Comparison of ENCODE assay signal across 19 cellular contexts in the genomic region with DNA sequence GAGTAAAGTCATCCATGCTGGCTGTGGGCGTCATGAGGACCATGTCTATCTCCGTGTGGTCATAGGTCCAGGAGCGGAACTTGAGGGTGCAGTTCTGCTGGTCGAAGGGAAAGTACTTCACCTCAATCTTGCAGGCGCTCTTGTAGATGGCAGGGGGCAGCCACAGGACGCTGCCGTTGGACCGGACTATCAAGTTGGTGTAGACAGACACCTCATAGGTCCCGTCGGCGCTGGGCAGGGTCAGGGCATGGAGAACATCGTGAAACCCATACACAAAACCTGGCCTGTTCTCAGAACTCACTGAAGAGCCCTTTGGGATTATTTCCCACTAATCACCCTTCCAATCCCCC. TPM values are rescaled to one million over a fixed set of nuclear protein-coding genes. Genes with fewer than 3 reads are reported as not detected.
A peak's percentile ranks its signal among the peaks of the same experiment; 100 is the strongest.
DNase-seq lines count a peak whose midpoint lies in the region; ATAC-seq and TF ChIP-seq lines count a peak whose summit lies in the region.
"Had no signal": no experiment of that assay in that cellular context is flagged by ENCODE, and none has a peak within 500 bp of the region (broad histone marks: within the 10 kb centered on the region; RNA-seq: fewer than 3 reads in every experiment).

No MANE protein-coding gene starts in this region.

- no peaks in the 10 kb centered on the region for H4K20me1 ChIP-seq in IMR-90 (ENCODE audit: insufficient read depth, low read length)

- H3K4me3 ChIP-seq in IMR-90 (ENCODE audit: insufficient read depth, low read depth, low read length) = no peak overlapping the region
- H3K4me3 ChIP-seq in neuronal stem cell (ENCODE audit: low read length in 2 of 2) = no peak overlapping the region
- no peak overlapping the region for H3K4me3 ChIP-seq in upper lobe of right lung
- H3K4me3 ChIP-seq: A549 had no signal

- H2AFZ ChIP-seq in IMR-90 (replicated peaks; ENCODE audit: low read length, poor library complexity) (peak overlapping the region; percentile 21), neuronal stem cell (ENCODE audit: low read length) (no peak overlapping the region)

- no peak overlapping the region for H2BK15ac ChIP-seq in IMR-90 (ENCODE audit: low read depth, low read length)
- H2BK15ac ChIP-seq in neuronal stem cell (ENCODE audit: low read length) = no peak overlapping the region

- peaks cover 24% of the 10 kb centered on the region for H3K27me3 Mint-ChIP-seq in activated CD8-positive, alpha-beta memory T cell treated with anti-CD3 and anti-CD28 coated beads, Interleukin-2, amount 10 ng/mL, durations not matched to agents 7 days and 5 days

- no peak for TF ChIP-seq RAD21 in IMR-90 (IDR thresholded peaks at IDR 0.05; ENCODE audit: low read length)

- H3K36me3 Mint-ChIP-seq in activated CD8-positive, alpha-beta memory T cell treated with anti-CD3 and anti-CD28 coated beads, Interleukin-2, amount 10 ng/mL, durations not matched to agents 7 days and 5 days = no peaks in the 10 kb centered on the region

- DNase-seq in activated CD8-positive, alpha-beta memory T cell treated with anti-CD3 and anti-CD28 coated beads for 24 hours = peak; percentile 40
- no peak for DNase-seq in activated CD8-positive, alpha-beta memory T cell treated with anti-CD3 and anti-CD28 coated beads, Interleukin-2, amount 10 ng/mL, durations not matched to agents 7 days and 5 days
- DNase-seq in IMR-90 (no peak), neuronal stem cell (ENCODE audit: low spot score) (no peak), upper lobe of right lung (peak; percentile 58), GM13976 (ENCODE audit: low spot score) (no peak)
- DNase-seq: AML-193, Caco-2, GDM1, GOT3, H7, HFFc6 had no signal

- H3K9me3 Mint-ChIP-seq in activated CD8-positive, alpha-beta memory T cell treated with anti-CD3 and anti-CD28 coated beads, Interleukin-2, amount 10 ng/mL, durations not matched to agents 7 days and 5 days (ENCODE audit: low read depth) = no peaks in the 10 kb centered on the region
- H3K9me3 Mint-ChIP-seq: CD4-positive, alpha-beta T cell had no signal

- in situ Hi-C loops in IMR-90 (cut with MboI; ENCODE audit: low sequenced_read_pairs) = no loop called here
- in situ Hi-C loops in GM13976 (cut with MboI; ENCODE audit: low sequenced_read_pairs, unreplicated experiment) = loop anchor here (10.0 kb wide), 1 partner anchor 85 kb away; no protein-coding TSS in a partner anchor

- no peaks in the 10 kb centered on the region for H3K4me1 Mint-ChIP-seq in activated CD8-positive, alpha-beta memory T cell treated with anti-CD3 and anti-CD28 coated beads, Interleukin-2, amount 10 ng/mL, durations not matched to agents 7 days and 5 days

- no peak overlapping the region for H3K4me2 ChIP-seq in IMR-90 (ENCODE audit: low read depth, low read length)
- H3K4me2 ChIP-seq in neuronal stem cell (ENCODE audit: insufficient read depth, low read length, poor library complexity, severe bottlenecking) = no peak overlapping the region
- H3K4me2 ChIP-seq: A549 had no signal

- no peak overlapping the region for H2AK9ac ChIP-seq in IMR-90 (replicated peaks; ENCODE audit: low read depth, low read length, poor library complexity)

- dilution Hi-C loops in IMR-90 (cut with HindIII; ENCODE audit: low sequenced_read_pairs, unreplicated experiment) = no loop called here

- no peak overlapping the region for H3K4ac ChIP-seq in IMR-90 (ENCODE audit: low read depth, low read length)
- H3K4ac ChIP-seq in neuronal stem cell (ENCODE audit: low read length) = no peak overlapping the region

- H3K23ac ChIP-seq in IMR-90 (ENCODE audit: low read depth, low read length) = no peak overlapping the region
- H3K23ac ChIP-seq in neuronal stem cell (ENCODE audit: low read depth, low read length, poor library complexity) = peak overlapping the region; percentile 90

- H4K91ac ChIP-seq in IMR-90 (ENCODE audit: insufficient read depth, low read depth, low read length) = no peak overlapping the region
- no peak overlapping the region for H4K91ac ChIP-seq in neuronal stem cell (ENCODE audit: low read depth, low read length, poor library complexity)

- POLR2A ChIA-PET in IMR-90 (lab: Charles Lee; ENCODE audit: unreplicated experiment) = no interaction called here

- TF ChIP-seq CTCF in IMR-90 (conservative IDR thresholded peaks at IDR 0.05; ENCODE audit: low read depth, low read length) (no peak), upper lobe of right lung (IDR thresholded peaks at IDR 0.05) (no peak), GM13976 (IDR thresholded peaks at IDR 0.05; ENCODE audit: borderline replicate concordance, control extremely low read depth, extremely low read depth, insufficient read depth, missing control alignments) (no peak)

- BruUV-seq in IMR-90 (replicated peaks; lab: Mats Ljungman, UMichigan) = no TSS peak

- TF ChIP-seq POLR2A in IMR-90 (IDR thresholded peaks at IDR 0.05; ENCODE audit: low read depth, low read length) = no peak

- H4K8ac ChIP-seq in IMR-90 (ENCODE audit: low read depth in 2 of 2, low read length in 2 of 2) (no peak overlapping the region), neuronal stem cell (ENCODE audit: low read depth, low read length) (no peak overlapping the region)

- no peak overlapping the region for H3K56ac ChIP-seq in IMR-90 (ENCODE audit: extremely low read depth, insufficient read depth, low read length)

- H3K14ac ChIP-seq in IMR-90 (replicated peaks; ENCODE audit: low read depth, low read length) (no peak overlapping the region), neuronal stem cell (ENCODE audit: low read length) (no peak overlapping the region)

- no peak overlapping the region for H2AK5ac ChIP-seq in IMR-90 (ENCODE audit: low read depth, low read length)
- no peak overlapping the region for H2AK5ac ChIP-seq in neuronal stem cell (ENCODE audit: low read depth, low read length)

- no peak overlapping the region for H3K27ac ChIP-seq in IMR-90 (ENCODE audit: insufficient read depth, low read length)
- H3K27ac ChIP-seq in neuronal stem cell (replicated peaks; ENCODE audit: low read length) = no peak overlapping the region
- H3K27ac ChIP-seq in upper lobe of right lung = no peak overlapping the region
- H3K27ac ChIP-seq: 22Rv1, A549, C4-2B had no signal

- H3K18ac ChIP-seq in IMR-90 (ENCODE audit: low read depth, low read length) = no peak overlapping the region
- no peak overlapping the region for H3K18ac ChIP-seq in neuronal stem cell (ENCODE audit: low read length)

- H3K36me3 ChIP-seq in IMR-90 (ENCODE audit: control insufficient read depth, insufficient read depth, low read length) (no peaks in the 10 kb centered on the region), neuronal stem cell (replicated peaks in 1 of 2; ENCODE audit: control insufficient read depth in 2 of 2, insufficient read depth in 2 of 2, low read length in 2 of 2) (no peaks in the 10 kb centered on the region), upper lobe of right lung (no peaks in the 10 kb centered on the region)

- H3K9ac ChIP-seq in IMR-90 (ENCODE audit: low read depth, low read length) = no peak overlapping the region
- H3K9ac ChIP-seq in neuronal stem cell (ENCODE audit: low read depth, low read length, poor library complexity) = no peak overlapping the region

- ATAC-seq in activated CD8-positive, alpha-beta memory T cell treated with anti-CD3 and anti-CD28 coated beads, Interleukin-2, amount 10 ng/mL, durations not matched to agents 7 days and 5 days = no peak
- no peak for ATAC-seq in IMR-90 (ENCODE audit: low read depth)
- ATAC-seq in upper lobe of right lung = no peak
- ATAC-seq in HG02852 (IDR thresholded peaks at IDR 0.05; ENCODE audit: unreplicated experiment) = no peak
- ATAC-seq: A549, HCT116 had no signal

- intact Hi-C loops in IMR-90 (cut with micrococcal nuclease) = no loop called here
- intact Hi-C loops in upper lobe of right lung (cut with DNase I) = loop anchor here (10.0 kb wide), 1 partner anchor 75 kb away; no protein-coding TSS in a partner anchor

- H3K4me3 Mint-ChIP-seq in activated CD8-positive, alpha-beta memory T cell treated with anti-CD3 and anti-CD28 coated beads, Interleukin-2, amount 10 ng/mL, durations not matched to agents 7 days and 5 days = no peak overlapping the region
- H3K4me3 Mint-ChIP-seq: CD4-positive, alpha-beta T cell; HFFc6 had no signal

- H3K79me1 ChIP-seq in IMR-90 (ENCODE audit: low read depth in 1 of 2, low read length in 2 of 2) = no peaks in the 10 kb centered on the region
- no peaks in the 10 kb centered on the region for H3K79me1 ChIP-seq in neuronal stem cell (ENCODE audit: low read depth, low read length)

- H3K9me3 ChIP-seq in IMR-90 (ENCODE audit: control insufficient read depth, insufficient read depth, low read length) (peaks cover 5% of the 10 kb centered on the region), neuronal stem cell (replicated peaks in 1 of 2; ENCODE audit: control insufficient read depth in 2 of 2, insufficient read depth in 1 of 2, low read depth in 1 of 2, low read length in 2 of 2) (peaks cover 2 to 3% of the 10 kb centered on the region in 2 donors), upper lobe of right lung (no peaks in the 10 kb centered on the region)
- H3K9me3 ChIP-seq: Caco-2 had no signal

- H3K4me1 ChIP-seq in IMR-90 (ENCODE audit: control insufficient read depth, insufficient read depth, low read length) (no peaks in the 10 kb centered on the region), neuronal stem cell (ENCODE audit: control insufficient read depth in 2 of 2, insufficient read depth in 1 of 2, low read depth in 1 of 2, low read length in 2 of 2) (no peaks in the 10 kb centered on the region), upper lobe of right lung (no peaks in the 10 kb centered on the region)
- H3K4me1 ChIP-seq: A549, Caco-2 had no signal

- H2BK20ac ChIP-seq in IMR-90 (ENCODE audit: low read depth, low read length) = no peak overlapping the region

- H2BK5ac ChIP-seq in IMR-90 (ENCODE audit: low read depth, low read length, poor library complexity, severe bottlenecking) (no peak overlapping the region), neuronal stem cell (ENCODE audit: low read length) (no peak overlapping the region)

- CTCF ChIA-PET in activated CD8-positive, alpha-beta memory T cell treated with anti-CD3 and anti-CD28 coated beads, Interleukin-2, amount 10 ng/mL, durations not matched to agents 7 days and 5 days (lab: Charles Lee) = no interaction called here
- CTCF ChIA-PET in IMR-90 (lab: Yijun Ruan, JAX) = no interaction called here

- H2BK120ac ChIP-seq in IMR-90 (ENCODE audit: low read depth, low read length) (no peak overlapping the region), neuronal stem cell (ENCODE audit: low read depth, low read length) (no peak overlapping the region)

- no CpG with 5 or more reads among the region's 12 CpGs for WGBS in IMR-90 (ENCODE audit: extremely low coverage in 2 of 2, insufficient read length in 1 of 2), 2 experiments
- no CpG with 5 or more reads among the region's 12 CpGs for WGBS in neuronal stem cell (ENCODE audit: extremely low coverage in 2 of 2, insufficient read length in 2 of 2, insufficient replicate concordance in 1 of 2), 2 donors

- no peak overlapping the region for H3K27ac Mint-ChIP-seq in activated CD8-positive, alpha-beta memory T cell treated with anti-CD3 and anti-CD28 coated beads, Interleukin-2, amount 10 ng/mL, durations not matched to agents 7 days and 5 days
- H3K27ac Mint-ChIP-seq: CD4-positive, alpha-beta T cell; HFFc6 had no signal

- no peaks in the 10 kb centered on the region for H3K9me1 ChIP-seq in IMR-90 (ENCODE audit: insufficient read depth, low read length)

- H4K5ac ChIP-seq in IMR-90 (ENCODE audit: low read depth, low read length) = no peak overlapping the region

- peaks cover 57% of the 10 kb centered on the region for H3K27me3 ChIP-seq in IMR-90 (ENCODE audit: control insufficient read depth, insufficient read depth, low read length)
- H3K27me3 ChIP-seq in neuronal stem cell (ENCODE audit: control insufficient read depth in 3 of 3, insufficient read depth in 3 of 3, low read depth in 1 of 3, low read length in 3 of 3) = peaks cover 0 to 60% (median 6%) of the 10 kb centered on the region in 3 experiments
- no peaks in the 10 kb centered on the region for H3K27me3 ChIP-seq in upper lobe of right lung

- H2BK12ac ChIP-seq in neuronal stem cell (ENCODE audit: low read length) = peak overlapping the region; percentile 46

RNA-seq across cellular contexts. Expression of gene CHRNA3, which starts 8.9 kb away (rescaled TPM):
- not detected for total RNA-seq in activated CD8-positive, alpha-beta memory T cell treated with anti-CD3 and anti-CD28 coated beads, Interleukin-2, amount 10 ng/mL, durations not matched to agents 7 days and 5 days
- total RNA-seq in IMR-90 (2012; rRNA removed) = not detected in 2 replicates
- not detected in 2 replicates for polyA plus RNA-seq in IMR-90 (2012; rRNA removed)
- not detected in 2 replicates for polyA plus RNA-seq in IMR-90 (2012; cell fraction: cytosol; rRNA removed)
- not detected in 2 replicates for polyA plus RNA-seq in IMR-90 (2012; cell fraction: nucleus; rRNA removed; ENCODE audit: low replicate concordance)
- polyA plus RNA-seq in neuronal stem cell (2013, experiment 1 of 2) = 0.77 TPM
- polyA plus RNA-seq in neuronal stem cell (2013, experiment 2 of 2) = 0.97 TPM
- not detected for total RNA-seq in upper lobe of right lung
- total RNA-seq: Caco-2; CD4-positive, alpha-beta T cell; HFFc6 had no signal
- polyA plus RNA-seq: BJ had no signal

RNA-seq across cellular contexts. Expression of gene CHRNB4, which starts 11.3 kb away (rescaled TPM):
- total RNA-seq in activated CD8-positive, alpha-beta memory T cell treated with anti-CD3 and anti-CD28 coated beads, Interleukin-2, amount 10 ng/mL, durations not matched to agents 7 days and 5 days = not detected
- total RNA-seq in IMR-90 (2012; rRNA removed) (not detected in 2 replicates), upper lobe of right lung (not detected)
- not detected in 2 replicates for polyA plus RNA-seq in IMR-90 (2012; rRNA removed)
- polyA plus RNA-seq in IMR-90 (2012; cell fraction: cytosol; rRNA removed) = not detected in 2 replicates
- polyA plus RNA-seq in IMR-90 (2012; cell fraction: nucleus; rRNA removed; ENCODE audit: low replicate concordance) = not detected in 2 replicates
- 0.17 TPM for polyA plus RNA-seq in neuronal stem cell (2013, experiment 1 of 2)
- polyA plus RNA-seq in neuronal stem cell (2013, experiment 2 of 2) = 0.17 TPM
- total RNA-seq: CD4-positive, alpha-beta T cell; HFFc6 had no signal
- polyA plus RNA-seq: BJ had no signal

Comparison
In these comparisons a context has a peak if more than half of its experiments do, and no peak if none do; other contexts are left out.
1. DNase-seq: peak in activated CD8-positive, alpha-beta memory T cell treated with anti-CD3 and anti-CD28 coated beads for 24 hours (single experiment) and upper lobe of right lung (single experiment); none in activated CD8-positive, alpha-beta memory T cell treated with anti-CD3 and anti-CD28 coated beads, Interleukin-2, amount 10 ng/mL, durations not matched to agents 7 days and 5 days (single experiment), IMR-90 (single experiment), neuronal stem cell (single experiment) and GM13976 (single experiment).